ENCODE assay signal across 1 cellular context in the genomic region with DNA sequence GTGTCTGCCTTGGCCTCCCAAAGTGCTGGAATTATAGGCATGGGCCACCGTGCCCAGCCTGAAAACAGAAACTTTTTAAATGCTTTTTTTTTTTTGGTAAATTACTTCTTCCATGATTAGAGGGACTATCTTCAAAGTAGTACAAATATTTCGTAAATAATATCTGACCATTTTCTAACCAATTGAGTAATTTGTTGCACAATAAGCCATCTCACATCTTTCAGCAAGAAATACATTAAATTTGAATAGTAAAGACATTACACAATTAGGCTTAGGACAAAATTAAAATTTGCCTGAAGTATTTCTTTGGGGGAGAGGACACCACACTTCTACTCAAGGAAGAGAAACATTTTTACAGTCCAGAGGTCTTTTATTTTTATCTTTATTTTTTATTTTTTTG.
TF ChIP-seq lines count a peak whose summit lies in the region.

No MANE protein-coding gene starts in this region.

TF ChIP-seq in GM23338, 12 proteins besides CTCF, POLR2A, EP300 and RAD21 (continued from another document):
- TF ChIP-seq, protein P1, sequence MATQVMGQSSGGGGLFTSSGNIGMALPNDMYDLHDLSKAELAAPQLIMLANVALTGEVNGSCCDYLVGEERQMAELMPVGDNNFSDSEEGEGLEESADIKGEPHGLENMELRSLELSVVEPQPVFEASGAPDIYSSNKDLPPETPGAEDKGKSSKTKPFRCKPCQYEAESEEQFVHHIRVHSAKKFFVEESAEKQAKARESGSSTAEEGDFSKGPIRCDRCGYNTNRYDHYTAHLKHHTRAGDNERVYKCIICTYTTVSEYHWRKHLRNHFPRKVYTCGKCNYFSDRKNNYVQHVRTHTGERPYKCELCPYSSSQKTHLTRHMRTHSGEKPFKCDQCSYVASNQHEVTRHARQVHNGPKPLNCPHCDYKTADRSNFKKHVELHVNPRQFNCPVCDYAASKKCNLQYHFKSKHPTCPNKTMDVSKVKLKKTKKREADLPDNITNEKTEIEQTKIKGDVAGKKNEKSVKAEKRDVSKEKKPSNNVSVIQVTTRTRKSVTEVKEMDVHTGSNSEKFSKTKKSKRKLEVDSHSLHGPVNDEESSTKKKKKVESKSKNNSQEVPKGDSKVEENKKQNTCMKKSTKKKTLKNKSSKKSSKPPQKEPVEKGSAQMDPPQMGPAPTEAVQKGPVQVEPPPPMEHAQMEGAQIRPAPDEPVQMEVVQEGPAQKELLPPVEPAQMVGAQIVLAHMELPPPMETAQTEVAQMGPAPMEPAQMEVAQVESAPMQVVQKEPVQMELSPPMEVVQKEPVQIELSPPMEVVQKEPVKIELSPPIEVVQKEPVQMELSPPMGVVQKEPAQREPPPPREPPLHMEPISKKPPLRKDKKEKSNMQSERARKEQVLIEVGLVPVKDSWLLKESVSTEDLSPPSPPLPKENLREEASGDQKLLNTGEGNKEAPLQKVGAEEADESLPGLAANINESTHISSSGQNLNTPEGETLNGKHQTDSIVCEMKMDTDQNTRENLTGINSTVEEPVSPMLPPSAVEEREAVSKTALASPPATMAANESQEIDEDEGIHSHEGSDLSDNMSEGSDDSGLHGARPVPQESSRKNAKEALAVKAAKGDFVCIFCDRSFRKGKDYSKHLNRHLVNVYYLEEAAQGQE (IDR thresholded peaks at IDR 0.05; ENCODE audit: unreplicated experiment) = no peak
- TF ChIP-seq, protein P2, sequence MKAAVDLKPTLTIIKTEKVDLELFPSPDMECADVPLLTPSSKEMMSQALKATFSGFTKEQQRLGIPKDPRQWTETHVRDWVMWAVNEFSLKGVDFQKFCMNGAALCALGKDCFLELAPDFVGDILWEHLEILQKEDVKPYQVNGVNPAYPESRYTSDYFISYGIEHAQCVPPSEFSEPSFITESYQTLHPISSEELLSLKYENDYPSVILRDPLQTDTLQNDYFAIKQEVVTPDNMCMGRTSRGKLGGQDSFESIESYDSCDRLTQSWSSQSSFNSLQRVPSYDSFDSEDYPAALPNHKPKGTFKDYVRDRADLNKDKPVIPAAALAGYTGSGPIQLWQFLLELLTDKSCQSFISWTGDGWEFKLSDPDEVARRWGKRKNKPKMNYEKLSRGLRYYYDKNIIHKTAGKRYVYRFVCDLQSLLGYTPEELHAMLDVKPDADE (IDR thresholded peaks at IDR 0.05) = no peak
- TF ChIP-seq NANOG (IDR thresholded peaks at IDR 0.05; ENCODE audit: borderline replicate concordance) (no peak), CREB1 (CRISPR knock-in tag; IDR thresholded peaks at IDR 0.05; ENCODE audit: low read depth) (no peak), EZH2phosphoT487 (IDR thresholded peaks at IDR 0.05; ENCODE audit: unreplicated experiment) (no peak), ZNF114 (CRISPR knock-in tag; IDR thresholded peaks at IDR 0.05) (no peak), JUNB (IDR thresholded peaks at IDR 0.05; ENCODE audit: unreplicated experiment) (no peak)
